6 cellular contexts compared by ENCODE assay signal in genomic region chr11:22082178-22082577, GRCh38.
"Had no signal": no experiment of that assay in that cellular context is flagged by ENCODE, and none has a peak within 500 bp of the region (broad histone marks: within the 10 kb centered on the region; RNA-seq: fewer than 3 reads in every experiment).

No MANE protein-coding gene starts in this region.

- H2AFZ ChIP-seq: GM23248 had no signal

- H3K9ac ChIP-seq: GM23248 had no signal

- DNase-seq: GM23248, GOT3, H9, HCEC 1CT, KBM-7 had no signal

- H3K4me3 ChIP-seq: GM23248 had no signal

- FAIRE-seq: HTR-8/SVneo had no signal

- H3K27ac ChIP-seq: GM23248 had no signal
